10 cellular contexts compared by ENCODE assay signal in the genomic region with DNA sequence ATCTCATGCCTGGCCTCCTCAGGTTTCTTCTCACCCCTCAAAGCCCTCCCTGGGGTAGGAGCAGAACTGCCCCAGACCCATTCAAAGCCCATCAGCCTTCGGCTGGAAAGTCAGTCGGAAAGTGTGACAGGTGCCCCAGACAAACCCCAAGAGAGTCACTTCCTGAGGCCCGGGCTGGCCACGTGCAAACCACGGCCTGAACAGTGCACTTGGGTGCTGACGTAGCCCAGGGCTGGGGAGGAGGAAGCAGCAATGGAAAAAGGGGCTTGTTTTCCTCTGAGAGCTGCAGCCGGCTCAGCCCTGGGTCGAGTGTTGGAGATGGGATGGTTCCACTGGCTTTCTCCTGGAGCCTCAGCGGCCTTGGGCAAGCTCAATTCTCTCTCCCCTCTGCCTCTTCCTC. TPM values are rescaled to one million over a fixed set of nuclear protein-coding genes. Genes with fewer than 3 reads are reported as not detected.
A peak's percentile ranks its signal among the peaks of the same experiment; 100 is the strongest.
DNase-seq lines count a peak whose midpoint lies in the region; ATAC-seq and TF ChIP-seq lines count a peak whose summit lies in the region.
"Had no signal": no experiment of that assay in that cellular context is flagged by ENCODE, and none has a peak within 500 bp of the region (broad histone marks: within the 10 kb centered on the region; RNA-seq: fewer than 3 reads in every experiment).

No MANE protein-coding gene starts in this region.

- no peaks in the 10 kb centered on the region for H3K27me3 Mint-ChIP-seq in CD4-positive, alpha-beta memory T cell

- peak overlapping the region; percentile 33 for H3K27ac ChIP-seq in CD4-positive, alpha-beta memory T cell (ENCODE audit: low read depth, low read length)
- peak overlapping the region; percentile 8 to 71 (median 52) for H3K27ac ChIP-seq in Peyer's patch
- H3K27ac ChIP-seq: SJSA1 had no signal

- H3K36me3 Mint-ChIP-seq in CD4-positive, alpha-beta memory T cell: no peaks in the 10 kb centered on the region

- TF ChIP-seq POLR2A in Peyer's patch (IDR thresholded peaks at IDR 0.05): no peak

- H3K9me3 ChIP-seq in CD4-positive, alpha-beta memory T cell (ENCODE audit: control insufficient read depth in 1 of 2, low read length in 2 of 2): no peaks in the 10 kb centered on the region
- no peaks in the 10 kb centered on the region for H3K9me3 ChIP-seq in Peyer's patch
- H3K9me3 ChIP-seq in HAP-1: no peaks in the 10 kb centered on the region
- H3K9me3 ChIP-seq: SJSA1 had no signal

- intact Hi-C loops in CD4-positive, alpha-beta memory T cell (cut with micrococcal nuclease): no loop called here

- peaks cover 15 to 55% (median 30%) of the 10 kb centered on the region in 4 donors for H3K4me1 Mint-ChIP-seq in CD4-positive, alpha-beta memory T cell

- H3K27ac Mint-ChIP-seq in CD4-positive, alpha-beta memory T cell: peak overlapping the region; percentile 97 to 99 (median 98)

- no peak overlapping the region for H3K4me3 ChIP-seq in CD4-positive, alpha-beta memory T cell (ENCODE audit: low read length in 2 of 2)
- no peak overlapping the region for H3K4me3 ChIP-seq in Peyer's patch
- no peak overlapping the region for H3K4me3 ChIP-seq in HAP-1
- H3K4me3 ChIP-seq: lung, SJSA1 had no signal

- peak; percentile 71 to 97 (median 76) for DNase-seq in CD4-positive, alpha-beta memory T cell
- DNase-seq in Peyer's patch (peak; percentile 59 to 93 (median 88)), ureter (ENCODE audit: low spot score) (no peak), HAP-1 (ENCODE audit: low spot score in 2 of 2) (no peak)
- DNase-seq in activated naive CD4-positive, alpha-beta T cell (lab: John Stamatoyannopoulos, UW): peak; percentile 54 to 61 (median 56)
- peak; percentile 71 to 84 for DNase-seq in stimulated activated CD4-positive, alpha-beta T cell treated with anti-CD3 and anti-CD28 coated beads, Interleukin-12 subunit alpha, Interleukin-12 subunit beta, amount 100 ng/mL, for 24 hours (ENCODE audit: low read depth in 2 of 2)

- H3K4me3 Mint-ChIP-seq in CD4-positive, alpha-beta memory T cell: peak overlapping the region in 7 of 8 donors; percentile 38 to 81 (median 67)

- no peaks in the 10 kb centered on the region for H3K36me3 ChIP-seq in CD4-positive, alpha-beta memory T cell (ENCODE audit: insufficient read depth, low read length)
- H3K36me3 ChIP-seq in Peyer's patch (no peaks in the 10 kb centered on the region), HAP-1 (replicated peaks) (no peaks in the 10 kb centered on the region)
- H3K36me3 ChIP-seq: SJSA1 had no signal

- CTCF ChIA-PET in CD4-positive, alpha-beta memory T cell (lab: Charles Lee; ENCODE audit: partially characterized antibody): interaction anchor here (4.9 to 21.4 kb wide), 2 partner anchors 9 to 40 kb away, joined by 39 to 507 read pairs; no protein-coding TSS in a partner anchor

- POLR2A ChIA-PET in CD4-positive, alpha-beta memory T cell (lab: Charles Lee; ENCODE audit: partially characterized antibody): interaction anchor here (1.5 kb wide), 1 partner anchor 84 kb away, joined by 9 read pairs; a partner anchor contains a TSS

- ATAC-seq in GM21367 (IDR thresholded peaks at IDR 0.05; ENCODE audit: unreplicated experiment) (no peak), GM21381 (IDR thresholded peaks at IDR 0.05; ENCODE audit: unreplicated experiment) (no peak)

- H3K4me1 ChIP-seq in CD4-positive, alpha-beta memory T cell (ENCODE audit: insufficient read depth, low read length): peaks cover 38% of the 10 kb centered on the region
- H3K4me1 ChIP-seq in Peyer's patch: peaks cover 0 to 18% (median 16%) of the 10 kb centered on the region in 4 donors
- H3K4me1 ChIP-seq in HAP-1: peaks cover 5% of the 10 kb centered on the region

- no peaks in the 10 kb centered on the region for H3K9me3 Mint-ChIP-seq in CD4-positive, alpha-beta memory T cell

- in situ Hi-C loops in HAP-1 (cut with MboI; ENCODE audit: low sequenced_read_pairs): no loop called here

- no peak for TF ChIP-seq CTCF in Peyer's patch (IDR thresholded peaks at IDR 0.05)

- no peaks in the 10 kb centered on the region for H3K27me3 ChIP-seq in CD4-positive, alpha-beta memory T cell (ENCODE audit: insufficient read depth, low read length)
- H3K27me3 ChIP-seq in Peyer's patch (no peaks in the 10 kb centered on the region), HAP-1 (ENCODE audit: low read depth) (no peaks in the 10 kb centered on the region)
- H3K27me3 ChIP-seq: SJSA1 had no signal

RNA-seq across cellular contexts. Expression of a gene that starts 6.0 kb away (rescaled TPM):
- 1 to 10 TPM; 1.1 TPM for total RNA-seq in CD4-positive, alpha-beta memory T cell
- 1 to 10 TPM in 1 of 2 donors, not detected in 1; 1.4 TPM for polyA plus RNA-seq in CD4-positive, alpha-beta memory T cell
- total RNA-seq in Peyer's patch (100 to 1,000 TPM in 1 of 4 donors, 10 to 100 TPM in 1, 1 to 10 TPM in 2; 5.3 to 109 (median 11.4) TPM), ureter (41.6 TPM)

RNA-seq across cellular contexts. Expression of a gene that starts 20.5 kb away (rescaled TPM):
- total RNA-seq in CD4-positive, alpha-beta memory T cell: not detected
- under 1 TPM in 1 of 2 donors, not detected in 1; 0.57 TPM for polyA plus RNA-seq in CD4-positive, alpha-beta memory T cell
- 10 to 100 TPM in 1 of 4 donors, 1 to 10 TPM in 3; 1.7 to 10.7 (median 2.1) TPM for total RNA-seq in Peyer's patch
- total RNA-seq in ureter: 7.0 TPM

Comparison
In these comparisons a context has a peak if more than half of its experiments do, and no peak if none do; other contexts are left out.
1. DNase-seq: peak in CD4-positive, alpha-beta memory T cell (5 of 5), Peyer's patch (3 of 3), activated naive CD4-positive, alpha-beta T cell (4 of 4) and stimulated activated CD4-positive, alpha-beta T cell treated with anti-CD3 and anti-CD28 coated beads, Interleukin-12 subunit alpha, Interleukin-12 subunit beta, amount 100 ng/mL, for 24 hours (2 of 2); none in ureter (single experiment) and HAP-1 (0 of 2).